ENCODE assay signal across 20 cellular contexts in genomic region chr9:373759-374206, GRCh38.
"Had no signal": no experiment of that assay in that cellular context is flagged by ENCODE, and none has a peak within 500 bp of the region (broad histone marks: within the 10 kb centered on the region; RNA-seq: fewer than 3 reads in every experiment).

No MANE protein-coding gene starts in this region.

- H3K27me3 Mint-ChIP-seq: brain, naive B cell had no signal

- H3K9me3 Mint-ChIP-seq: activated naive CD4-positive, alpha-beta T cell treated with anti-CD3 and anti-CD28 coated beads for 36 hours; brain; naive B cell had no signal

- H3K27ac Mint-ChIP-seq: activated naive CD4-positive, alpha-beta T cell treated with anti-CD3 and anti-CD28 coated beads for 36 hours; brain had no signal

- DNase-seq: activated CD4-positive, alpha-beta T cell treated with anti-CD3 and anti-CD28 coated beads, Interleukin-2, amount 50 U/mL, for 1 hour; activated effector memory CD4-positive, alpha-beta T cell treated with Interleukin-2 at 50 U/mL for 16 hours; activated naive CD4-positive, alpha-beta T cell treated with anti-CD3 and anti-CD28 coated beads for 36 hours; activated T-cell treated with anti-CD3 and anti-CD28 coated beads, Interleukin-2, amount 50 U/mL, for 1 hour; aorta; kidney; lower lobe of right lung; mesendoderm; mucosa of descending colon; naive B cell; occipital lobe; small intestine; stimulated activated CD4-positive, alpha-beta T cell treated with anti-CD3 and anti-CD28 coated beads, Interleukin-15, amount 100 ng/mL, for 24 hours; stimulated activated naive CD4-positive, alpha-beta T cell; upper lobe of right lung had no signal

- H3K36me3 Mint-ChIP-seq: brain had no signal

- ATAC-seq: activated CD4-positive, CD25-positive, alpha-beta regulatory T cell treated with anti-CD3 and anti-CD28 coated beads, Interleukin-2, amount 50 U/mL, for 24 hours; left lobe of liver; lower lobe of right lung; mucosa of descending colon; sciatic nerve; upper lobe of right lung had no signal

- H3K4me1 Mint-ChIP-seq: naive B cell, neural crest cell had no signal

- H3K4me3 Mint-ChIP-seq: activated naive CD4-positive, alpha-beta T cell treated with anti-CD3 and anti-CD28 coated beads for 36 hours; brain; neural crest cell had no signal
